ENCODE assay signal across 27 cellular contexts in the genomic region with DNA sequence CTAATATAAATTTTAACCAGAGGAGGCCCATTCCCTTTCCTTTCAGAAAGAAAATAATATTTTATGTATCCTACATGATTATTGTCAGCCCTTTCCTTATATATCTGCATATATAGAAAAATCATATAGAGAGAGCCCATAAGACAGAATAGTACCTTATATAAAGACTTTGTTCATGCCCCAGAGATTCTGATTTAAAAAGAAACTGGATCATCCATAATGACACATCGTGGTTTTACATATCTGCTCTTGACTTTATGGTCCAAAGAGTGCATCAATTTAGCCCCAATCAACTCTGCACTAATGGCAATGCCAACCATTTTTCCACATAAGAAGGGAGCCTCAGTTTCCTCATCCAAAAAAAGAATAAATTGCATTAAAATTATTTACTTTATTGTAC.
"Had no signal": no experiment of that assay in that cellular context is flagged by ENCODE, and none has a peak within 500 bp of the region (broad histone marks: within the 10 kb centered on the region; RNA-seq: fewer than 3 reads in every experiment).

No MANE protein-coding gene starts in this region.

- H3K36me3 Mint-ChIP-seq: activated CD8-positive, alpha-beta memory T cell treated with anti-CD3 and anti-CD28 coated beads, Interleukin-2, amount 10 ng/mL, durations not matched to agents 7 days and 5 days; activated naive CD4-positive, alpha-beta T cell treated with anti-CD3 and anti-CD28 coated beads, Interleukin-2, amount 50 U/mL, for 24 hours; brain had no signal

- H3K27me3 Mint-ChIP-seq: activated B cell treated with CpG ODN at 0.5 μM for 24 hours; activated CD8-positive, alpha-beta memory T cell treated with anti-CD3 and anti-CD28 coated beads, Interleukin-2, amount 10 ng/mL, durations not matched to agents 7 days and 5 days; activated naive CD4-positive, alpha-beta T cell treated with anti-CD3 and anti-CD28 coated beads, Interleukin-2, amount 50 U/mL, for 24 hours had no signal

- H3K9me3 Mint-ChIP-seq: activated B cell treated with CpG ODN at 0.5 μM for 24 hours; activated naive CD4-positive, alpha-beta T cell treated with anti-CD3 and anti-CD28 coated beads, Interleukin-2, amount 50 U/mL, for 24 hours; activated T-cell treated with anti-CD3 and anti-CD28 coated beads, Interleukin-2, amount 50 U/mL, for 4 hours; brain had no signal

- H3K4me1 Mint-ChIP-seq: activated B cell treated with CpG ODN at 0.5 μM for 24 hours, brain had no signal

- H3K4me3 Mint-ChIP-seq: activated B cell treated with CpG ODN at 0.5 μM for 24 hours; activated CD8-positive, alpha-beta memory T cell treated with anti-CD3 and anti-CD28 coated beads, Interleukin-2, amount 10 ng/mL, durations not matched to agents 7 days and 5 days; activated naive CD4-positive, alpha-beta T cell treated with anti-CD3 and anti-CD28 coated beads, Interleukin-2, amount 50 U/mL, for 24 hours; activated T-cell treated with anti-CD3 and anti-CD28 coated beads, Interleukin-2, amount 50 U/mL, for 4 hours; brain; T-helper 17 cell; T-helper 2 cell treated with Interferon-gamma antibody and Interleukin-4, amounts not matched to agents 5 μg/mL and 100 μg/mL, for 36 hours had no signal

- ATAC-seq: activated CD4-positive, CD25-positive, alpha-beta regulatory T cell treated with anti-CD3 and anti-CD28 coated beads, Interleukin-2, amount 50 U/mL, for 24 hours; activated CD8-positive, alpha-beta memory T cell treated with anti-CD3 and anti-CD28 coated beads, Interleukin-2, amount 10 ng/mL, durations not matched to agents 7 days and 5 days; gastroesophageal sphincter; heart right ventricle; SK-N-SH treated with all-trans-retinoic acid at 6 μM for 48 hours; T-helper 17 cell had no signal

- H3K27ac Mint-ChIP-seq: activated B cell treated with CpG ODN at 0.5 μM for 24 hours; activated CD8-positive, alpha-beta memory T cell treated with anti-CD3 and anti-CD28 coated beads, Interleukin-2, amount 10 ng/mL, durations not matched to agents 7 days and 5 days; activated naive CD4-positive, alpha-beta T cell treated with anti-CD3 and anti-CD28 coated beads, Interleukin-2, amount 50 U/mL, for 24 hours; brain; T-helper 2 cell treated with Interferon-gamma antibody and Interleukin-4, amounts not matched to agents 5 μg/mL and 100 μg/mL, for 36 hours had no signal

- DNase-seq: activated B cell treated with CpG ODN at 0.5 μM for 24 hours; activated CD4-positive, alpha-beta T cell treated with anti-CD3 and anti-CD28 coated beads for 48 hours; activated CD4-positive, alpha-beta T cell treated with anti-CD3 and anti-CD28 coated beads, Interleukin-2, amount 50 U/mL, for 1 hour; activated CD4-positive, alpha-beta T cell treated with anti-CD3 and anti-CD28 coated beads, Interleukin-2, amount 50 U/mL, for 48 hours; activated CD8-positive, alpha-beta memory T cell treated with anti-CD3 and anti-CD28 coated beads, Interleukin-2, amount 10 ng/mL, durations not matched to agents 7 days and 5 days; activated CD8-positive, alpha-beta memory T cell treated with anti-CD3 and anti-CD28 coated beads, Interleukin-2, amount 50 U/mL, for 4 hours; activated effector memory CD4-positive, alpha-beta T cell treated with Interleukin-2 at 50 U/mL for 16 hours; activated gamma-delta T cell treated with Interleukin-2 at 50 U/mL for 16 hours; activated naive CD4-positive, alpha-beta T cell treated with Interleukin-2 at 50 U/mL for 16 hours; activated T-cell treated with anti-CD3 and anti-CD28 coated beads, Interleukin-2, amount 50 U/mL, for 4 hours; central memory CD4-positive, alpha-beta T cell; cerebellar nuclear complex; colonic mucosa; effector CD8-positive, alpha-beta T cell; esophagus squamous epithelium; foreskin melanocyte; heart right ventricle; T-helper 1 cell; T-helper 17 cell; T1000; WERI-Rb-1 had no signal
